8 cellular contexts compared by ENCODE assay signal in the genomic region with DNA sequence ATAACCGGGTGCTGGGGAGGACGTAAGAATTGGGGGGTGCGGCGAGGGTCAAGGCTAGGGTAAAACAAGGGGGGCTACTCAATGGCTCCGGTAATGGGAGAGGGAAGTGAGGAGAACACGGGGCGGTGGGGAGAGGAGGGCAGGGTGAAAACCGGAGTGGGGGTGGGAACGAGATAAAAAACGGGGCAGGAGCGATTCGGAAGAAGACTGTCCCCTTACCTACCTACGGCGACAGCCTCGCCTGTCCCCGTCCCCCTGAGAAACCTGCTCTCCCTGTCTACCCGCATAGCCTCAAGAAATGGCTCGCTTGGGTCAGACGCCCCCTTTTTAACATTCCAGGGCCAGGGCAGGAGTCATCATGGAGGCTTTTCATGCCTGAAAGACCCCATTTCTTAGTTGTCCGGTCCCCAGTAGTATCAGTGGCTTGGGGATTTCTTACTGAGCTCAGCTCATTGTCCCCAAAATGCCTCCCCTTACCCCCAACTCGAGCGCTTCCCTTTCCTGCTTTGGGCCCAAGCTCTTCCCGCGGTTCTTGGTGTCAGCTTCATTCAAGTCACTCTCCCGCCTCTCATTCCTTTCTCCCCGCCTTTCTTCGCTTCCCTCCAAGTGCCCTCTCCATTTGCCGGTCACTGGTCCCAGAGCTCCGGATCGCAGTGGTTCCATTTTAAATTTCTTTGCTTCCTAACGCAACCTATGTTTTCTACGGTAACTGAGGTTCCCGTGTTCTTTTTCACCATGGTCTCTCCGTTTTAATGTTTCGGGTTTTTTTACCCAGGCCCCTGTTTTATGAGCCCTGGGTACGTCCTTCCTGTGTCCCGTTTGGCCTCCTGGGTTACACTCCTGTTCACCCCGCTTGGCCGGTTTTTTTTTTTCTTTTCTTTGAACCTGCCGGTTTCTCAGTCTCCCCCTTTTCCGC. TPM values are rescaled to one million over a fixed set of nuclear protein-coding genes. Genes with fewer than 3 reads are reported as not detected.
DNase-seq lines count a peak whose midpoint lies in the region; ATAC-seq, FAIRE-seq and TF ChIP-seq lines count a peak whose summit lies in the region.

No MANE protein-coding gene starts in this region.

- H2BK20ac ChIP-seq in H1 (ENCODE audit: low read length) = peak overlapping the region; percentile 48; the same call in 1 of the 2 replicates

- intact Hi-C loops in lower lobe of right lung (cut with DNase I) = no loop called here

- H3K14ac ChIP-seq in H1 (ENCODE audit: insufficient read length) = no peak overlapping the region

- TF ChIP-seq CTCF in H1 (IDR thresholded peaks at IDR 0.05; ENCODE audit: control extremely low read depth in 1 of 3, insufficient read depth in 1 of 3, low read depth in 1 of 3, low read length in 3 of 3) = no peak
- no peak for TF ChIP-seq CTCF in lower lobe of right lung (IDR thresholded peaks at IDR 0.05)

- peaks cover 0 to 2% of the 10 kb centered on the region in 2 experiments for H4K20me1 ChIP-seq in H1 (replicated peaks in 1 of 2; ENCODE audit: control insufficient read depth in 1 of 2, insufficient read depth in 2 of 2, low read length in 2 of 2)

- peak overlapping the region; percentile 95 for H3K27ac Mint-ChIP-seq in T-helper 1 cell treated with Interleukin-12 subunit alpha and Interleukin-12 subunit beta and Interleukin-4 antibody, amounts not matched to agents 30 μg/mL and 1 μg/mL, for 36 hours

- peak overlapping the region; percentile 87 for H4K5ac ChIP-seq in H1 (ENCODE audit: insufficient read length, low read depth, low read length)

- H2AK5ac ChIP-seq in H1 (ENCODE audit: low read depth, low read length) = no peak overlapping the region; the same call in 1 of the 2 replicates

- H3K18ac ChIP-seq in H1 (ENCODE audit: extremely low read depth, low read length) = peak overlapping the region; percentile 94

- peaks cover 7% of the 10 kb centered on the region; the same call in 1 of the 2 replicates for H3K23me2 ChIP-seq in H1 (ENCODE audit: low read depth, low read length)

- peaks cover 0 to 34% of the 10 kb centered on the region in 2 experiments; a peak in 2 of 4 replicates for H3K79me2 ChIP-seq in H1 (ENCODE audit: control insufficient read depth in 1 of 2, insufficient read depth in 2 of 2, low read length in 2 of 2)

- H2BK12ac ChIP-seq in H1 (ENCODE audit: low read depth, low read length) = no peak overlapping the region; the same call in 1 of the 2 replicates

- H3K9ac ChIP-seq in H1 (replicated peaks in 1 of 4; ENCODE audit: extremely low read depth in 1 of 4, low read depth in 3 of 4, low read length in 3 of 4) (peak overlapping the region; percentile 84 to 93 (median 85)), stomach smooth muscle (ENCODE audit: low read length in 2 of 2) (peak overlapping the region; percentile 88 to 97)

- no peak for TF ChIP-seq EP300 in H1 (IDR thresholded peaks at IDR 0.05; ENCODE audit: borderline replicate concordance in 1 of 2, low read depth in 2 of 2, low read length in 2 of 2)

- H2BK15ac ChIP-seq in H1 (ENCODE audit: low read length) = no peak overlapping the region

- no peaks in the 10 kb centered on the region for H3K9me3 Mint-ChIP-seq in T-helper 1 cell treated with Interleukin-12 subunit alpha and Interleukin-12 subunit beta and Interleukin-4 antibody, amounts not matched to agents 30 μg/mL and 1 μg/mL, for 36 hours

- DNase-seq in DMS153 treated with DMSO at 0.1 percent for 48 hours (lab: John Stamatoyannopoulos, UW; ENCODE audit: unreplicated experiment) = peak; percentile 42
- DNase-seq in HT-29 (ENCODE audit: low spot score) = peak; percentile 81
- DNase-seq in H1 (ENCODE audit: low read depth in 1 of 2, low spot score in 2 of 2) = peak in 1 of 2 experiments; percentile 73
- DNase-seq in lower lobe of right lung = peak; percentile 52
- no peak for DNase-seq in NCI-H2081 (lab: John Stamatoyannopoulos, UW)

- H3K36me3 ChIP-seq in H1 (ENCODE audit: control insufficient read depth in 2 of 4, insufficient read depth in 4 of 4, low read length in 3 of 4) (peaks cover 3 to 22% (median 8%) of the 10 kb centered on the region in 4 experiments; a peak in 7 of 8 replicates), lower lobe of right lung (no peaks in the 10 kb centered on the region), stomach smooth muscle (ENCODE audit: control insufficient read depth in 2 of 2, insufficient read depth in 2 of 2, low read length in 2 of 2) (no peaks in the 10 kb centered on the region)

- peak overlapping the region; percentile 98 for H3K56ac ChIP-seq in H1 (replicated peaks; ENCODE audit: insufficient read length, low read depth, low read length)

- no peaks in the 10 kb centered on the region for H3K27me3 Mint-ChIP-seq in T-helper 1 cell treated with Interleukin-12 subunit alpha and Interleukin-12 subunit beta and Interleukin-4 antibody, amounts not matched to agents 30 μg/mL and 1 μg/mL, for 36 hours (ENCODE audit: low read depth)

- peak overlapping the region; percentile 94 for H3K4ac ChIP-seq in H1 (replicated peaks; ENCODE audit: insufficient read length, low read depth, low read length)

- H3K9me3 ChIP-seq in H1 (ENCODE audit: insufficient read depth in 2 of 2, low read depth in 1 of 2, low read length in 1 of 2) = no peaks in the 10 kb centered on the region
- no peaks in the 10 kb centered on the region for H3K9me3 ChIP-seq in lower lobe of right lung
- H3K9me3 ChIP-seq in stomach smooth muscle (ENCODE audit: control insufficient read depth in 2 of 2, low read length in 2 of 2) = no peaks in the 10 kb centered on the region

- H3K4me2 ChIP-seq in H1 (ENCODE audit: insufficient read depth in 1 of 2, low read depth in 2 of 2, low read length in 2 of 2) = peak overlapping the region; percentile 85 to 98

- H3K4me1 Mint-ChIP-seq in T-helper 1 cell treated with Interleukin-12 subunit alpha and Interleukin-12 subunit beta and Interleukin-4 antibody, amounts not matched to agents 30 μg/mL and 1 μg/mL, for 36 hours (ENCODE audit: low read depth) = peaks cover 52% of the 10 kb centered on the region

- H2AFZ ChIP-seq in H1 (ENCODE audit: low read length) = no peak overlapping the region

- peak overlapping the region; percentile 97 for H4K91ac ChIP-seq in H1 (replicated peaks; ENCODE audit: insufficient read length, low read length)

- peaks cover 12% of the 10 kb centered on the region for H3K36me3 Mint-ChIP-seq in T-helper 1 cell treated with Interleukin-12 subunit alpha and Interleukin-12 subunit beta and Interleukin-4 antibody, amounts not matched to agents 30 μg/mL and 1 μg/mL, for 36 hours (ENCODE audit: low read depth)

- POLR2A ChIA-PET in H1 (lab: Charles Lee; ENCODE audit: partially characterized antibody) = interaction anchor here (0.7 to 12.8 kb wide), 16 partner anchors 9 to 316 kb away, joined by 3 to 106 read pairs (median 5); a partner anchor contains a TSS

- peak; percentile 51 to 89 for TF ChIP-seq POLR2A in H1 (IDR thresholded peaks at IDR 0.05; ENCODE audit: control extremely low read depth in 1 of 2, low read depth in 2 of 2, low read length in 2 of 2)

- H3K4me3 ChIP-seq in H1 (ENCODE audit: extremely low read depth in 1 of 4, insufficient read depth in 2 of 4, low read depth in 3 of 4, low read length in 4 of 4) (peak overlapping the region; percentile 87 to 93 (median 91)), lower lobe of right lung (peak overlapping the region; percentile 65), stomach smooth muscle (ENCODE audit: low read length in 2 of 2) (peak overlapping the region; percentile 83 to 95)

- peaks cover 8% of the 10 kb centered on the region; the same call in 1 of the 2 replicates for H3K79me1 ChIP-seq in H1 (ENCODE audit: low read depth, low read length)

- no peak overlapping the region for H3K23ac ChIP-seq in H1 (ENCODE audit: insufficient read length)

- H4K8ac ChIP-seq in H1 (ENCODE audit: extremely low read depth, insufficient read depth, low read length) = peak overlapping the region; percentile 66; the same call in 1 of the 2 replicates

- H2BK120ac ChIP-seq in H1 (replicated peaks; ENCODE audit: low read depth, low read length) = peak overlapping the region; percentile 50

- 2% methylated on average over 41 of the region's 41 CpGs; no CpG with 5 or more reads in 1 of the 2 experiments for WGBS in H1 (ENCODE audit: extremely low coverage in 1 of 2, insufficient coverage in 1 of 2, insufficient read length in 1 of 2, insufficient replicate concordance in 2 of 2, low coverage in 1 of 2, low lambda C conversion rate in 2 of 2, missing lambda C conversion rate in 1 of 2), 2 experiments

- H3K27me3 ChIP-seq in H1 (replicated peaks in 1 of 4; ENCODE audit: control insufficient read depth in 3 of 4, extremely low read depth in 1 of 4, insufficient read depth in 3 of 4, low read length in 3 of 4) = no peaks in the 10 kb centered on the region
- no peaks in the 10 kb centered on the region for H3K27me3 ChIP-seq in lower lobe of right lung (ENCODE audit: low read depth)
- no peaks in the 10 kb centered on the region for H3K27me3 ChIP-seq in stomach smooth muscle (ENCODE audit: control insufficient read depth in 1 of 2, insufficient read depth in 2 of 2, low read length in 2 of 2)

- H2BK5ac ChIP-seq in H1 (ENCODE audit: low read depth, low read length) = peak overlapping the region; percentile 97

- H3K27ac ChIP-seq in H1 (ENCODE audit: low read depth, low read length) (peak overlapping the region; percentile 85), lower lobe of right lung (peak overlapping the region; percentile 94), stomach smooth muscle (ENCODE audit: low read length) (peak overlapping the region; percentile 89)

- peak; percentile 45 to 70 for ATAC-seq in lower lobe of right lung
- ATAC-seq in GM19035 (IDR thresholded peaks at IDR 0.05; ENCODE audit: unreplicated experiment) = no peak

- H3K4me1 ChIP-seq in H1 (replicated peaks in 1 of 4; ENCODE audit: control insufficient read depth in 3 of 4, insufficient read depth in 4 of 4, low read length in 3 of 4) (peaks cover 3 to 10% (median 7%) of the 10 kb centered on the region in 4 experiments; a peak in 6 of 7 replicates), lower lobe of right lung (peaks cover 43% of the 10 kb centered on the region), stomach smooth muscle (ENCODE audit: control insufficient read depth, insufficient read depth, low read length) (peaks cover 11% of the 10 kb centered on the region)

- FAIRE-seq in H1 (lab: Jason Lieb, UNC) = no peak

- CTCF ChIA-PET in H1 (lab: Charles Lee; ENCODE audit: partially characterized antibody) = interaction anchor here (0.6 to 1.2 kb wide), 2 partner anchors 32 to 1260 kb away, joined by 3 read pairs; no protein-coding TSS in a partner anchor

- no peak for TF ChIP-seq RAD21 in H1 (IDR thresholded peaks at IDR 0.05 in 1 of 2, conservative IDR thresholded peaks at IDR 0.05 in 1 of 2; ENCODE audit: low read depth in 2 of 2, low read length in 2 of 2)

- peak overlapping the region; percentile 97 for H3K4me3 Mint-ChIP-seq in T-helper 1 cell treated with Interleukin-12 subunit alpha and Interleukin-12 subunit beta and Interleukin-4 antibody, amounts not matched to agents 30 μg/mL and 1 μg/mL, for 36 hours

RNA-seq across cellular contexts. Expression of a gene that starts 1.2 kb away (rescaled TPM):
- total RNA-seq in HT-29 (2014; rRNA removed; shearing (Covaris generic)) = 115 and 117 TPM in 2 replicates
- 58.2 and 70.0 TPM in 2 replicates for total RNA-seq in H1 (2021; fragmentation: NEBNext Ultra II Directional; extraction: Animal tissue kit (Norgen Biotek cat#: 25700))
- polyA plus RNA-seq in H1 (2011; rRNA removed) = 47.1 and 47.5 TPM in 2 replicates
- polyA plus RNA-seq in H1 (2011; cell fraction: cytosol; rRNA removed) = 40.3 TPM
- 50.0 TPM for polyA plus RNA-seq in H1 (2011; cell fraction: nucleus; rRNA removed)
- 33.0 to 42.1 TPM (median 37.4 TPM) in 4 replicates for polyA plus RNA-seq in H1 (2012, experiment 1 of 2)
- polyA plus RNA-seq in H1 (2012, experiment 2 of 2) = 23.0 TPM
- polyA plus RNA-seq in H1 (2013, experiment 1 of 2) = 34.9 TPM
- polyA plus RNA-seq in H1 (2013, experiment 2 of 2) = 37.8 TPM
- 136 and 154 TPM in 2 replicates for polyA minus RNA-seq in H1 (2011; rRNA and poly(A)+ RNA removed)
- polyA minus RNA-seq in H1 (2011; cell fraction: cytosol; rRNA and poly(A)+ RNA removed) = 60.5 TPM
- polyA minus RNA-seq in H1 (2011; cell fraction: nucleus; rRNA and poly(A)+ RNA removed) = 62.3 TPM
- 75.1 TPM for total RNA-seq in lower lobe of right lung

RNA-seq across cellular contexts. Expression of a gene that starts 41.7 kb away (rescaled TPM):
- 37.4 and 40.8 TPM in 2 replicates for total RNA-seq in HT-29 (2014; rRNA removed; shearing (Covaris generic))
- 93.6 and 96.8 TPM in 2 replicates for total RNA-seq in H1 (2021; fragmentation: NEBNext Ultra II Directional; extraction: Animal tissue kit (Norgen Biotek cat#: 25700))
- 34.4 and 42.7 TPM in 2 replicates for polyA plus RNA-seq in H1 (2011; rRNA removed)
- polyA plus RNA-seq in H1 (2011; cell fraction: cytosol; rRNA removed) = 36.8 TPM
- polyA plus RNA-seq in H1 (2011; cell fraction: nucleus; rRNA removed) = 68.9 TPM
- 40.2 to 62.7 TPM (median 47.4 TPM) in 4 replicates for polyA plus RNA-seq in H1 (2012, experiment 1 of 2)
- polyA plus RNA-seq in H1 (2012, experiment 2 of 2) = 20.4 TPM
- polyA plus RNA-seq in H1 (2013, experiment 1 of 2) = 77.5 TPM
- 73.7 TPM for polyA plus RNA-seq in H1 (2013, experiment 2 of 2)
- polyA minus RNA-seq in H1 (2011; rRNA and poly(A)+ RNA removed) = 158 and 162 TPM in 2 replicates
- polyA minus RNA-seq in H1 (2011; cell fraction: cytosol; rRNA and poly(A)+ RNA removed) = 44.9 TPM
- 110 TPM for polyA minus RNA-seq in H1 (2011; cell fraction: nucleus; rRNA and poly(A)+ RNA removed)
- total RNA-seq in lower lobe of right lung = 51.7 TPM

RNA-seq across cellular contexts. Expression of a gene that starts 45.6 kb away (rescaled TPM):
- total RNA-seq in HT-29 (2014; rRNA removed; shearing (Covaris generic)) = 42.9 and 48.1 TPM in 2 replicates
- total RNA-seq in H1 (2021; fragmentation: NEBNext Ultra II Directional; extraction: Animal tissue kit (Norgen Biotek cat#: 25700)) = 34.4 and 35.5 TPM in 2 replicates
- polyA plus RNA-seq in H1 (2011; rRNA removed) = 40.6 and 40.9 TPM in 2 replicates
- polyA plus RNA-seq in H1 (2011; cell fraction: cytosol; rRNA removed) = 40.8 TPM
- 58.1 TPM for polyA plus RNA-seq in H1 (2011; cell fraction: nucleus; rRNA removed)
- 38.0 to 43.0 TPM (median 40.0 TPM) in 4 replicates for polyA plus RNA-seq in H1 (2012, experiment 1 of 2)
- 23.9 TPM for polyA plus RNA-seq in H1 (2012, experiment 2 of 2)
- polyA plus RNA-seq in H1 (2013, experiment 1 of 2) = 33.4 TPM
- 31.8 TPM for polyA plus RNA-seq in H1 (2013, experiment 2 of 2)
- polyA minus RNA-seq in H1 (2011; rRNA and poly(A)+ RNA removed) = 47.8 and 58.0 TPM in 2 replicates
- 25.5 TPM for polyA minus RNA-seq in H1 (2011; cell fraction: cytosol; rRNA and poly(A)+ RNA removed)
- 32.6 TPM for polyA minus RNA-seq in H1 (2011; cell fraction: nucleus; rRNA and poly(A)+ RNA removed)
- total RNA-seq in lower lobe of right lung = 7.3 TPM

Comparison
In these comparisons a context has a peak if more than half of its experiments do, and no peak if none do; other contexts are left out.
1. DNase-seq: peak in DMS153 treated with DMSO at 0.1 percent for 48 hours (single experiment), HT-29 (single experiment) and lower lobe of right lung (single experiment); none in NCI-H2081 (0 of 2).
2. Peak in every context shown above with its lines, with median percentiles within 50 percentile points of each other: H3K27ac ChIP-seq and H3K4me3 ChIP-seq.